8 cellular contexts compared by ENCODE assay signal in genomic region chr11:112795142-112795815, GRCh38.
DNase-seq lines count a peak whose midpoint lies in the region; ATAC-seq, FAIRE-seq and TF ChIP-seq lines count a peak whose summit lies in the region.

No MANE protein-coding gene starts in this region.

- H3K27ac ChIP-seq in GM12878 (ENCODE audit: control insufficient read depth, insufficient read depth): no peak overlapping the region

- WGBS in GM12878 (ENCODE audit: insufficient coverage, insufficient replicate concordance, low lambda C conversion rate, missing lambda C conversion rate): 32% methylated on average over 14 of the region's 14 CpGs

- H3K36me3 Mint-ChIP-seq in activated T-helper 1 cell treated with anti-CD3 and anti-CD28 coated beads, Interleukin-12 subunit alpha, Interleukin-12 subunit beta, Interleukin-2, Interleukin-4 antibody, amounts not matched to agents 30 ng/mL and 10 ng/mL and 1 ng/mL, durations not matched to agents 14 hours and 24 hours and 36 hours (ENCODE audit: low read depth): no peaks in the 10 kb centered on the region

- POLR2A ChIA-PET in GM12878 (lab: Charles Lee): no interaction called here

- no peak overlapping the region for H3K27ac Mint-ChIP-seq in activated T-helper 1 cell treated with anti-CD3 and anti-CD28 coated beads, Interleukin-12 subunit alpha, Interleukin-12 subunit beta, Interleukin-2, Interleukin-4 antibody, amounts not matched to agents 30 ng/mL and 10 ng/mL and 1 ng/mL, durations not matched to agents 14 hours and 24 hours and 36 hours

- H3K4me3 ChIP-seq in BE2C (ENCODE audit: low read depth, low read length) (no peak overlapping the region), GM12878 (no peak overlapping the region)

- no peak overlapping the region for H2AFZ ChIP-seq in GM12878 (ENCODE audit: control insufficient read depth, low read depth, low read length)

- no peaks in the 10 kb centered on the region for H3K79me2 ChIP-seq in GM12878 (ENCODE audit: control insufficient read depth, insufficient read depth, low read length)

- H3K4me1 Mint-ChIP-seq in activated T-helper 1 cell treated with anti-CD3 and anti-CD28 coated beads, Interleukin-12 subunit alpha, Interleukin-12 subunit beta, Interleukin-2, Interleukin-4 antibody, amounts not matched to agents 30 ng/mL and 10 ng/mL and 1 ng/mL, durations not matched to agents 14 hours and 24 hours and 36 hours (ENCODE audit: low read depth): no peaks in the 10 kb centered on the region

- TF ChIP-seq EP300 in GM12878 (IDR thresholded peaks at IDR 0.05; ENCODE audit: borderline replicate concordance in 1 of 2, control insufficient read depth in 1 of 2, low read depth in 2 of 2, low read length in 2 of 2): no peak

- H3K4me3 Mint-ChIP-seq in activated T-helper 1 cell treated with anti-CD3 and anti-CD28 coated beads, Interleukin-12 subunit alpha, Interleukin-12 subunit beta, Interleukin-2, Interleukin-4 antibody, amounts not matched to agents 30 ng/mL and 10 ng/mL and 1 ng/mL, durations not matched to agents 14 hours and 24 hours and 36 hours: no peak overlapping the region

- H3K4me1 ChIP-seq in BE2C: peaks cover 17% of the 10 kb centered on the region
- H3K4me1 ChIP-seq in GM12878 (ENCODE audit: control insufficient read depth, insufficient read depth, low read length): 0 out of 2 replicates have a peak, but pooled peaks cover 3% of the 10 kb centered on the region

- SMC1A ChIA-PET in GM12878 (lab: Charles Lee; ENCODE audit: uncharacterized antibody, unreplicated experiment): interaction anchor here (0.6 to 3.6 kb wide), 10 partner anchors 14 to 494 kb away, joined by 3 to 77 read pairs (median 3); no protein-coding TSS in a partner anchor

- peak; percentile 64 for TF ChIP-seq RAD21 in GM12878 (IDR thresholded peaks at IDR 0.05; ENCODE audit: insufficient read depth, low read depth, low read length)

- H3K27me3 ChIP-seq in BE2C (no peaks in the 10 kb centered on the region), GM12878 (replicated peaks in 1 of 2; ENCODE audit: control insufficient read depth in 2 of 2, insufficient read depth in 2 of 2, low read length in 1 of 2) (no peaks in the 10 kb centered on the region; a peak in 2 of 4 replicates)

- no peak for FAIRE-seq in GM12878 (lab: Jason Lieb, UNC)

- intact Hi-C loops in GM12878 (cut with micrococcal nuclease; ENCODE audit: unreplicated experiment): loop anchor here (1.0 to 10.0 kb wide), 3 partner anchors 207 to 570 kb away; partner anchors contain the start of gene PTS
- intact Hi-C loops in activated T-helper 1 cell treated with anti-CD3 and anti-CD28 coated beads, Interleukin-12 subunit alpha, Interleukin-12 subunit beta, Interleukin-2, Interleukin-4 antibody, amounts not matched to agents 30 ng/mL and 10 ng/mL and 1 ng/mL, durations not matched to agents 14 hours and 24 hours and 36 hours (cut with micrococcal nuclease): loop anchor here (5.0 kb wide), 2 partner anchors 208 to 503 kb away; no protein-coding TSS in a partner anchor

- in situ Hi-C loops in GM12878 (cut with MboI): no loop called here

- H3K36me3 ChIP-seq in BE2C: no peaks in the 10 kb centered on the region
- H3K36me3 ChIP-seq in GM12878 (ENCODE audit: control insufficient read depth in 2 of 2, insufficient read depth in 2 of 2, low read length in 1 of 2): no peaks in the 10 kb centered on the region

- RAD21 ChIA-PET in GM12878 (lab: Charles Lee; ENCODE audit: unreplicated experiment): interaction anchor here (0.7 to 3.0 kb wide), 5 partner anchors 13 to 211 kb away, joined by 3 to 53 read pairs (median 4); no protein-coding TSS in a partner anchor

- H3K27me3 Mint-ChIP-seq in activated T-helper 1 cell treated with anti-CD3 and anti-CD28 coated beads, Interleukin-12 subunit alpha, Interleukin-12 subunit beta, Interleukin-2, Interleukin-4 antibody, amounts not matched to agents 30 ng/mL and 10 ng/mL and 1 ng/mL, durations not matched to agents 14 hours and 24 hours and 36 hours (ENCODE audit: insufficient read depth): no peaks in the 10 kb centered on the region

- CTCF ChIA-PET in GM12878 (lab: Yijun Ruan, JAX): interaction anchor here (0.6 to 4.8 kb wide), 21 partner anchors 11 to 1057 kb away, joined by 3 to 116 read pairs (median 3); no protein-coding TSS in a partner anchor

- DNase-seq in BE2C (peak; percentile 75), GM19238 (ENCODE audit: insufficient read length, low spot score) (peak; percentile 27), NCI-H526 treated with DMSO at 0.1 percent for 48 hours (lab: John Stamatoyannopoulos, UW) (peak; percentile 55), GM12878 (ENCODE audit: low read depth, low spot score) (no peak), left lobe of liver (ENCODE audit: low spot score) (no peak)
- no peak for DNase-seq in activated T-helper 1 cell treated with anti-CD3 and anti-CD28 coated beads, Interleukin-12 subunit alpha, Interleukin-12 subunit beta, Interleukin-2, Interleukin-4 antibody, amounts not matched to agents 30 ng/mL and 10 ng/mL and 1 ng/mL, durations not matched to agents 14 hours and 24 hours and 36 hours (ENCODE audit: low spot score)

- TF ChIP-seq POLR2A in GM12878 (IDR thresholded peaks at IDR 0.05; ENCODE audit: low read depth, low read length): no peak

- H3K9ac ChIP-seq in GM12878 (ENCODE audit: control insufficient read depth, insufficient read depth, low read length): no peak overlapping the region

- peak; percentile 88 for TF ChIP-seq CTCF in BE2C (IDR thresholded peaks at IDR 0.05; ENCODE audit: low read depth, low read length)
- TF ChIP-seq CTCF in GM12878 (IDR thresholded peaks at IDR 0.05 in 2 of 3, conservative IDR thresholded peaks at IDR 0.05 in 1 of 3; ENCODE audit: control insufficient read depth in 2 of 3, extremely low read depth in 1 of 3, insufficient read depth in 1 of 3, low read depth in 3 of 3, low read length in 3 of 3): peak; percentile 66 to 77 (median 77)

- no peaks in the 10 kb centered on the region for H3K9me3 Mint-ChIP-seq in activated T-helper 1 cell treated with anti-CD3 and anti-CD28 coated beads, Interleukin-12 subunit alpha, Interleukin-12 subunit beta, Interleukin-2, Interleukin-4 antibody, amounts not matched to agents 30 ng/mL and 10 ng/mL and 1 ng/mL, durations not matched to agents 14 hours and 24 hours and 36 hours

- no TSS peak for BruUV-seq in GM12878 (replicated peaks; lab: Mats Ljungman, UMichigan)

- H3K9me3 ChIP-seq in BE2C (no peaks in the 10 kb centered on the region), GM12878 (replicated peaks; ENCODE audit: control insufficient read depth, insufficient read depth, low read length) (no peaks in the 10 kb centered on the region)

- H3K4me2 ChIP-seq in GM12878 (ENCODE audit: control insufficient read depth, insufficient read depth): no peak overlapping the region

- no peaks in the 10 kb centered on the region for H4K20me1 ChIP-seq in GM12878 (ENCODE audit: control insufficient read depth, insufficient read depth)

- ATAC-seq in GM12878: peak; percentile 94
- peak; percentile 72 for ATAC-seq in left lobe of liver
- ATAC-seq in HG02981 (IDR thresholded peaks at IDR 0.05; ENCODE audit: unreplicated experiment): no peak
- ATAC-seq in HG03520 (IDR thresholded peaks at IDR 0.05; ENCODE audit: unreplicated experiment): no peak

TF ChIP-seq in GM12878, 131 proteins besides CTCF, POLR2A, EP300 and RAD21:
- TF ChIP-seq HDAC2 (IDR thresholded peaks at IDR 0.05): no peak
- TF ChIP-seq SMC3 (IDR thresholded peaks at IDR 0.05; ENCODE audit: borderline replicate concordance, low read length): peak; percentile 75
- no peak for TF ChIP-seq RB1 (IDR thresholded peaks at IDR 0.05; ENCODE audit: borderline replicate concordance)
- TF ChIP-seq BRCA1 (IDR thresholded peaks at IDR 0.05; ENCODE audit: low read depth, low read length): no peak
- peak; percentile 53; the same call in 1 of the 2 replicates for TF ChIP-seq YY1 (IDR thresholded peaks at IDR 0.05; ENCODE audit: low read depth, low read length)
TF ChIP-seq in GM12878: peak in this region for 2.

Comparison
In these comparisons a context has a peak if more than half of its experiments do, and no peak if none do; other contexts are left out.
1. DNase-seq: peak in BE2C (single experiment), GM19238 (single experiment) and NCI-H526 treated with DMSO at 0.1 percent for 48 hours (single experiment); none in GM12878 (single experiment), left lobe of liver (single experiment) and activated T-helper 1 cell treated with anti-CD3 and anti-CD28 coated beads, Interleukin-12 subunit alpha, Interleukin-12 subunit beta, Interleukin-2, Interleukin-4 antibody, amounts not matched to agents 30 ng/mL and 10 ng/mL and 1 ng/mL, durations not matched to agents 14 hours and 24 hours and 36 hours (single experiment).
2. ATAC-seq: peak in GM12878 (single experiment) and left lobe of liver (single experiment); none in HG02981 (single experiment) and HG03520 (single experiment).